ENCODE assay signal across 23 cellular contexts in the genomic region with DNA sequence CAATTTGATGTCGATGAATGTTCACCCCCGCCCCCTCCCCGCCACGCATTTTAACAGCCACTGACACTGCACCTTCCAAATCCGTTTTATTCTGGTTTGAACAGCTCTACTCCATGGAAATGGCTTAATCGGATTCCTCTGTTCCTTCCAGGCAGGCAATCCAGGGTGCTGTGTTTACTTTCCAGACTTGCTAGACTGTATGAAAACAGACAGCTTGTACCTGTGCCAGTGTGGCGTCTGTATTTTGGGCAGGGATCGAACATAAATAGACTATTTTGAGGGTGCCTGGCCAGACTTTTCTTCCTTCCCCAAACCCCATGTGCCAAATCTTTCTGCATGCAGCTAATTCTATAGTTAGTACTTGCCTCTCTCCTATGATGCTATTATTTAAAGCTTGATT.
"Had no signal": no experiment of that assay in that cellular context is flagged by ENCODE, and none has a peak within 500 bp of the region (broad histone marks: within the 10 kb centered on the region; RNA-seq: fewer than 3 reads in every experiment).

No MANE protein-coding gene starts in this region.

- H3K4me3 ChIP-seq: ovary, psoas muscle, uterus had no signal

- ATAC-seq: activated CD8-positive, alpha-beta T cell treated with anti-CD3 and anti-CD28 coated beads for 36 hours; activated T-cell treated with anti-CD3 and anti-CD28 coated beads, Interleukin-2, amount 50 U/mL, for 72 hours; esophagus mucosa; left ventricle myocardium superior; natural killer cell; psoas muscle; right cardiac atrium had no signal

- FAIRE-seq: endothelial cell of umbilical vein, frontal cortex, islet of Langerhans had no signal

- DNase-seq: activated CD4-positive, alpha-beta T cell treated with anti-CD3 and anti-CD28 coated beads, Interleukin-2, amount 10 ng/mL, durations not matched to agents 7 days and 5 days; activated CD8-positive, alpha-beta T cell treated with anti-CD3 and anti-CD28 coated beads for 36 hours; activated effector memory CD4-positive, alpha-beta T cell treated with Interleukin-2 at 50 U/mL for 16 hours; activated naive CD4-positive, alpha-beta T cell treated with anti-CD3 and anti-CD28 coated beads for 36 hours; activated T-cell treated with anti-CD3 and anti-CD28 coated beads, Interleukin-2, amount 50 U/mL, for 72 hours; amniotic stem cell; caudate nucleus; effector memory CD4-positive, alpha-beta T cell; hypothalamus; left ventricle myocardium superior; mammary epithelial cell; natural killer cell; psoas muscle; stimulated activated CD4-positive, alpha-beta T cell treated with anti-CD3 and anti-CD28 coated beads, Interleukin-1b, Interleukin-23, amount 100 ng/mL, for 48 hours; T-helper 9 cell; trophoblast cell; uterus had no signal

- H3K4me1 ChIP-seq: psoas muscle, uterus had no signal

- H3K9me3 ChIP-seq: ovary, psoas muscle, uterus had no signal

- H3K27me3 ChIP-seq: ovary, uterus had no signal

- H3K27ac ChIP-seq: ovary, psoas muscle, uterus had no signal

- H3K36me3 ChIP-seq: ovary, uterus had no signal
